Comparison of ENCODE assay signal across 2 cellular contexts in the genomic region with DNA sequence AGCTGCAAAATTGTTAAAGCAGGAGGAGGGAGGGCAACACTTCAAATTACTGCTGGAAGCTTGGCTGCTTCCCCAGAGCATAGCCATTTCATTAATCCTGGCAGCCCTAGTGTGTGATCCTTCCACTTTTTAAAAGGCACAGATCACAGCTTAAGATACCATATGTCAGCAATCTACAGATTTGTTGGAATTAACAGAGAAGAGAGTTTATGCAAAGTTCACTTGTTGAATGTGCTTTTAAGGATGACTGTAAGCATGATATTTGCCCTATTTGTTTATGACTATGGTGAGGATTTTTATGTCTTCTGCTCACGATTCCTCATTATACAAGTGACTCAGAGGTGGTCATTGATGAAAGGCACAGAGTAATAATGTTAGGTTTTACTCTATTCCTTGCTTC.
TF ChIP-seq lines count a peak whose summit lies in the region.

No MANE protein-coding gene starts in this region.

TF ChIP-seq in SK-N-SH, 30 proteins besides CTCF, POLR2A, EP300 and RAD21 (continued from another document):
- TF ChIP-seq USF1 (IDR thresholded peaks at IDR 0.05; ENCODE audit: borderline replicate concordance, low read depth) (no peak), NFIC (IDR thresholded peaks at IDR 0.05; ENCODE audit: borderline replicate concordance) (no peak), MXI1 (IDR thresholded peaks at IDR 0.05; ENCODE audit: low read depth, low read length) (no peak), RFX5 (IDR thresholded peaks at IDR 0.05; ENCODE audit: low read length) (no peak), RCOR1 (IDR thresholded peaks at IDR 0.05; ENCODE audit: low read length) (no peak), GABPA (IDR thresholded peaks at IDR 0.05; ENCODE audit: low read depth) (no peak), FOXJ3 (CRISPR knock-in tag; IDR thresholded peaks at IDR 0.05) (no peak), MAX (IDR thresholded peaks at IDR 0.05; ENCODE audit: low read depth) (no peak), FOXM1 (IDR thresholded peaks at IDR 0.05; ENCODE audit: low read depth) (no peak), GATA2 (CRISPR knock-in tag; IDR thresholded peaks at IDR 0.05) (no peak), POLR2AphosphoS5 (IDR thresholded peaks at IDR 0.05; ENCODE audit: low read depth, low read length) (no peak)
- TF ChIP-seq, protein P1, sequence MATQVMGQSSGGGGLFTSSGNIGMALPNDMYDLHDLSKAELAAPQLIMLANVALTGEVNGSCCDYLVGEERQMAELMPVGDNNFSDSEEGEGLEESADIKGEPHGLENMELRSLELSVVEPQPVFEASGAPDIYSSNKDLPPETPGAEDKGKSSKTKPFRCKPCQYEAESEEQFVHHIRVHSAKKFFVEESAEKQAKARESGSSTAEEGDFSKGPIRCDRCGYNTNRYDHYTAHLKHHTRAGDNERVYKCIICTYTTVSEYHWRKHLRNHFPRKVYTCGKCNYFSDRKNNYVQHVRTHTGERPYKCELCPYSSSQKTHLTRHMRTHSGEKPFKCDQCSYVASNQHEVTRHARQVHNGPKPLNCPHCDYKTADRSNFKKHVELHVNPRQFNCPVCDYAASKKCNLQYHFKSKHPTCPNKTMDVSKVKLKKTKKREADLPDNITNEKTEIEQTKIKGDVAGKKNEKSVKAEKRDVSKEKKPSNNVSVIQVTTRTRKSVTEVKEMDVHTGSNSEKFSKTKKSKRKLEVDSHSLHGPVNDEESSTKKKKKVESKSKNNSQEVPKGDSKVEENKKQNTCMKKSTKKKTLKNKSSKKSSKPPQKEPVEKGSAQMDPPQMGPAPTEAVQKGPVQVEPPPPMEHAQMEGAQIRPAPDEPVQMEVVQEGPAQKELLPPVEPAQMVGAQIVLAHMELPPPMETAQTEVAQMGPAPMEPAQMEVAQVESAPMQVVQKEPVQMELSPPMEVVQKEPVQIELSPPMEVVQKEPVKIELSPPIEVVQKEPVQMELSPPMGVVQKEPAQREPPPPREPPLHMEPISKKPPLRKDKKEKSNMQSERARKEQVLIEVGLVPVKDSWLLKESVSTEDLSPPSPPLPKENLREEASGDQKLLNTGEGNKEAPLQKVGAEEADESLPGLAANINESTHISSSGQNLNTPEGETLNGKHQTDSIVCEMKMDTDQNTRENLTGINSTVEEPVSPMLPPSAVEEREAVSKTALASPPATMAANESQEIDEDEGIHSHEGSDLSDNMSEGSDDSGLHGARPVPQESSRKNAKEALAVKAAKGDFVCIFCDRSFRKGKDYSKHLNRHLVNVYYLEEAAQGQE (IDR thresholded peaks at IDR 0.05; ENCODE audit: low read depth, low read length), result no peak
- TF ChIP-seq, protein P2, sequence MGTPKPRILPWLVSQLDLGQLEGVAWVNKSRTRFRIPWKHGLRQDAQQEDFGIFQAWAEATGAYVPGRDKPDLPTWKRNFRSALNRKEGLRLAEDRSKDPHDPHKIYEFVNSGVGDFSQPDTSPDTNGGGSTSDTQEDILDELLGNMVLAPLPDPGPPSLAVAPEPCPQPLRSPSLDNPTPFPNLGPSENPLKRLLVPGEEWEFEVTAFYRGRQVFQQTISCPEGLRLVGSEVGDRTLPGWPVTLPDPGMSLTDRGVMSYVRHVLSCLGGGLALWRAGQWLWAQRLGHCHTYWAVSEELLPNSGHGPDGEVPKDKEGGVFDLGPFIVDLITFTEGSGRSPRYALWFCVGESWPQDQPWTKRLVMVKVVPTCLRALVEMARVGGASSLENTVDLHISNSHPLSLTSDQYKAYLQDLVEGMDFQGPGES (IDR thresholded peaks at IDR 0.05; ENCODE audit: low read depth, low read length), result no peak

TF ChIP-seq in SK-N-SH treated with all-trans-retinoic acid at 6 μM for 48 hours, 23 proteins besides CTCF, POLR2A, EP300 and RAD21 (continued from another document):
- no peak for TF ChIP-seq TSHZ2 (CRISPR knock-in tag; IDR thresholded peaks at IDR 0.05)
- no peak for TF ChIP-seq TOX (CRISPR knock-in tag; IDR thresholded peaks at IDR 0.05; ENCODE audit: borderline replicate concordance)
- TF ChIP-seq POU6F1 (CRISPR knock-in tag; IDR thresholded peaks at IDR 0.05; ENCODE audit: borderline replicate concordance, low read depth), result no peak
- TF ChIP-seq ESRRG (CRISPR knock-in tag; IDR thresholded peaks at IDR 0.05), result no peak
- TF ChIP-seq ZNF70 (CRISPR knock-in tag; IDR thresholded peaks at IDR 0.05), result no peak
- TF ChIP-seq, protein P3, sequence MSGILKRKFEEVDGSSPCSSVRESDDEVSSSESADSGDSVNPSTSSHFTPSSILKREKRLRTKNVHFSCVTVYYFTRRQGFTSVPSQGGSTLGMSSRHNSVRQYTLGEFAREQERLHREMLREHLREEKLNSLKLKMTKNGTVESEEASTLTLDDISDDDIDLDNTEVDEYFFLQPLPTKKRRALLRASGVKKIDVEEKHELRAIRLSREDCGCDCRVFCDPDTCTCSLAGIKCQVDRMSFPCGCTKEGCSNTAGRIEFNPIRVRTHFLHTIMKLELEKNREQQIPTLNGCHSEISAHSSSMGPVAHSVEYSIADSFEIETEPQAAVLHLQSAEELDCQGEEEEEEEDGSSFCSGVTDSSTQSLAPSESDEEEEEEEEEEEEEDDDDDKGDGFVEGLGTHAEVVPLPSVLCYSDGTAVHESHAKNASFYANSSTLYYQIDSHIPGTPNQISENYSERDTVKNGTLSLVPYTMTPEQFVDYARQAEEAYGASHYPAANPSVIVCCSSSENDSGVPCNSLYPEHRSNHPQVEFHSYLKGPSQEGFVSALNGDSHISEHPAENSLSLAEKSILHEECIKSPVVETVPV (CRISPR knock-in tag; IDR thresholded peaks at IDR 0.05), result no peak
- no peak for TF ChIP-seq ZC3H10 (CRISPR knock-in tag; IDR thresholded peaks at IDR 0.05)
- no peak for TF ChIP-seq GLIS3 (CRISPR knock-in tag; IDR thresholded peaks at IDR 0.05)
- TF ChIP-seq CSDC2 (CRISPR knock-in tag; IDR thresholded peaks at IDR 0.05), result no peak
- no peak for TF ChIP-seq BACH2 (CRISPR knock-in tag; IDR thresholded peaks at IDR 0.05; ENCODE audit: borderline replicate concordance)
- no peak for TF ChIP-seq RARB (CRISPR knock-in tag; IDR thresholded peaks at IDR 0.05)
- TF ChIP-seq ISL1 (CRISPR knock-in tag; IDR thresholded peaks at IDR 0.05), result no peak
- TF ChIP-seq SNAI2 (CRISPR knock-in tag; IDR thresholded peaks at IDR 0.05), result no peak
- TF ChIP-seq PATZ1 (CRISPR knock-in tag; IDR thresholded peaks at IDR 0.05; ENCODE audit: borderline replicate concordance), result no peak
